ENCODE assay signal across 18 cellular contexts in the genomic region with DNA sequence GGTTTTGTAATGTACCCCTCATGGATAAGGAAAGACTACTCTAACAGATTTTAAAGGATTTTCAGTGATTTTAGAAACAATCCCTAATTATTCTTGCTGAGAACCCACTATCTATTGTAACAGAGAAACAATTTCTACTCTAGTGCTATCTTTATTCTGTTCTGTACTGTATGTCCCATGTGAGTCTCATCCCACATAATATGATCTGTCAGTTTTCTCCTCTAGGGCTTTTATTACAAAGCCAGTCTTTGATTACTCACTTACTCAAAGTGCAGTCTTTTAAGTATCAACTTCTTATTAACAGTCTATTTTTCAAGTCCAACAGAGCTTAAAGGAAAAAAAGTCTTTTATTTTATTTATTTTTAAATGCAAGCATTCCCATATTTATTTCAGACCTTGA. TPM values are rescaled to one million over a fixed set of nuclear protein-coding genes. Genes with fewer than 3 reads are reported as not detected.
DNase-seq lines count a peak whose midpoint lies in the region; ATAC-seq, FAIRE-seq and TF ChIP-seq lines count a peak whose summit lies in the region.
"Had no signal": no experiment of that assay in that cellular context is flagged by ENCODE, and none has a peak within 500 bp of the region (broad histone marks: within the 10 kb centered on the region; RNA-seq: fewer than 3 reads in every experiment).

No MANE protein-coding gene starts in this region.

- no peak for TF ChIP-seq CTCF in neural cell (IDR thresholded peaks at IDR 0.05; ENCODE audit: poor library complexity, severe bottlenecking)
- no peak for TF ChIP-seq CTCF in left lung (IDR thresholded peaks at IDR 0.05)
- no peak for TF ChIP-seq CTCF in GM10266 (IDR thresholded peaks at IDR 0.05; ENCODE audit: control insufficient read depth, insufficient read depth, low read depth, missing control alignments)

- H3K36me3 ChIP-seq in neural cell (ENCODE audit: insufficient read depth, low read length) (no peaks in the 10 kb centered on the region), left lung (no peaks in the 10 kb centered on the region)
- H3K36me3 ChIP-seq: BLaER1, HAP-1 had no signal

- peak; percentile 70 for DNase-seq in COLO829 (ENCODE audit: low spot score)
- peak; percentile 85 for DNase-seq in epidermal melanocyte (ENCODE audit: insufficient read length, low spot score)
- no peak for DNase-seq in left lung
- no peak for DNase-seq in GM10266 (ENCODE audit: extremely low spot score)
- no peak for DNase-seq in H54 (ENCODE audit: insufficient read length, low spot score)
- DNase-seq: Calu3; CD4-positive, alpha-beta memory T cell; DND-41; EL had no signal

- H3F3A ChIP-seq in neural cell (ENCODE audit: insufficient read depth, low read length, poor library complexity, severe bottlenecking), result no peaks in the 10 kb centered on the region

- H3K27me3 ChIP-seq in neural cell (ENCODE audit: insufficient read depth, low read depth, low read length) (no peaks in the 10 kb centered on the region), left lung (no peaks in the 10 kb centered on the region)
- H3K27me3 ChIP-seq: BLaER1 had no signal

- H3K9me3 ChIP-seq in neural cell (ENCODE audit: low read length) (no peaks in the 10 kb centered on the region), left lung (no peaks in the 10 kb centered on the region)
- H3K9me3 ChIP-seq: BLaER1 had no signal

- TF ChIP-seq EP300 in neural cell (conservative IDR thresholded peaks at IDR 0.05; ENCODE audit: poor library complexity, severe bottlenecking), result no peak

- no peak for TF ChIP-seq POLR2A in H54 (IDR thresholded peaks at IDR 0.05; ENCODE audit: low read depth, low read length)

- no peaks in the 10 kb centered on the region for H3K9me2 ChIP-seq in neural cell (ENCODE audit: insufficient read depth, low read length)

- H3K9ac ChIP-seq in neural cell (ENCODE audit: low read length), result no peak overlapping the region
- H3K9ac ChIP-seq: BLaER1 had no signal

- no peaks in the 10 kb centered on the region for H4K20me1 ChIP-seq in neural cell (ENCODE audit: insufficient read depth)
- H4K20me1 ChIP-seq: BLaER1 had no signal

- intact Hi-C loops in left lung (cut with DNase I), result no loop called here

- H3K4me3 ChIP-seq in neural cell (ENCODE audit: low read length) (no peak overlapping the region), left lung (no peak overlapping the region)
- H3K4me3 ChIP-seq: BLaER1, HAP-1 had no signal

- no peak for FAIRE-seq in H54 (lab: Jason Lieb, UNC)
- FAIRE-seq: GM12891, GM19239, H1 had no signal

- no peak for TF ChIP-seq RAD21 in neural cell (conservative IDR thresholded peaks at IDR 0.05)

- H3K79me2 ChIP-seq in neural cell (replicated peaks; ENCODE audit: insufficient read depth, low read length), result no peaks in the 10 kb centered on the region

- H2AFZ ChIP-seq in neural cell (ENCODE audit: low read depth, low read length), result no peak overlapping the region

- no peaks in the 10 kb centered on the region for H3K4me1 ChIP-seq in left lung
- H3K4me1 ChIP-seq: BLaER1 had no signal

- H3K27ac ChIP-seq in neural cell (ENCODE audit: low read length) (peak overlapping the region; percentile 15), left lung (no peak overlapping the region)
- H3K27ac ChIP-seq: 22Rv1, BLaER1 had no signal

- ATAC-seq in SK-N-SH treated with all-trans-retinoic acid at 6 μM for 48 hours (peak; percentile 83), left lung (no peak), HG03135 (IDR thresholded peaks at IDR 0.05; ENCODE audit: unreplicated experiment) (no peak)

- H3K4me2 ChIP-seq in neural cell (ENCODE audit: low read length), result no peak overlapping the region
- H3K4me2 ChIP-seq: BLaER1 had no signal

TF ChIP-seq in SK-N-SH treated with all-trans-retinoic acid at 6 μM for 48 hours, 23 proteins besides CTCF, POLR2A, EP300 and RAD21:
- TF ChIP-seq ZNF565 (CRISPR knock-in tag; conservative IDR thresholded peaks at IDR 0.05; ENCODE audit: low read depth) (no peak), ZFP30 (CRISPR knock-in tag; IDR thresholded peaks at IDR 0.05) (no peak)
TF ChIP-seq in SK-N-SH treated with all-trans-retinoic acid at 6 μM for 48 hours: peak in this region for 0.

TF ChIP-seq in neural cell, 6 proteins besides CTCF, POLR2A, EP300 and RAD21:
- no peak for TF ChIP-seq POLR2AphosphoS5 (IDR thresholded peaks at IDR 0.05)
- no peak for TF ChIP-seq MXI1 (conservative IDR thresholded peaks at IDR 0.05; ENCODE audit: poor library complexity, severe bottlenecking)
- TF ChIP-seq, protein P1, sequence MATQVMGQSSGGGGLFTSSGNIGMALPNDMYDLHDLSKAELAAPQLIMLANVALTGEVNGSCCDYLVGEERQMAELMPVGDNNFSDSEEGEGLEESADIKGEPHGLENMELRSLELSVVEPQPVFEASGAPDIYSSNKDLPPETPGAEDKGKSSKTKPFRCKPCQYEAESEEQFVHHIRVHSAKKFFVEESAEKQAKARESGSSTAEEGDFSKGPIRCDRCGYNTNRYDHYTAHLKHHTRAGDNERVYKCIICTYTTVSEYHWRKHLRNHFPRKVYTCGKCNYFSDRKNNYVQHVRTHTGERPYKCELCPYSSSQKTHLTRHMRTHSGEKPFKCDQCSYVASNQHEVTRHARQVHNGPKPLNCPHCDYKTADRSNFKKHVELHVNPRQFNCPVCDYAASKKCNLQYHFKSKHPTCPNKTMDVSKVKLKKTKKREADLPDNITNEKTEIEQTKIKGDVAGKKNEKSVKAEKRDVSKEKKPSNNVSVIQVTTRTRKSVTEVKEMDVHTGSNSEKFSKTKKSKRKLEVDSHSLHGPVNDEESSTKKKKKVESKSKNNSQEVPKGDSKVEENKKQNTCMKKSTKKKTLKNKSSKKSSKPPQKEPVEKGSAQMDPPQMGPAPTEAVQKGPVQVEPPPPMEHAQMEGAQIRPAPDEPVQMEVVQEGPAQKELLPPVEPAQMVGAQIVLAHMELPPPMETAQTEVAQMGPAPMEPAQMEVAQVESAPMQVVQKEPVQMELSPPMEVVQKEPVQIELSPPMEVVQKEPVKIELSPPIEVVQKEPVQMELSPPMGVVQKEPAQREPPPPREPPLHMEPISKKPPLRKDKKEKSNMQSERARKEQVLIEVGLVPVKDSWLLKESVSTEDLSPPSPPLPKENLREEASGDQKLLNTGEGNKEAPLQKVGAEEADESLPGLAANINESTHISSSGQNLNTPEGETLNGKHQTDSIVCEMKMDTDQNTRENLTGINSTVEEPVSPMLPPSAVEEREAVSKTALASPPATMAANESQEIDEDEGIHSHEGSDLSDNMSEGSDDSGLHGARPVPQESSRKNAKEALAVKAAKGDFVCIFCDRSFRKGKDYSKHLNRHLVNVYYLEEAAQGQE (IDR thresholded peaks at IDR 0.05; ENCODE audit: borderline replicate concordance), result no peak
- no peak for TF ChIP-seq SMC3 (conservative IDR thresholded peaks at IDR 0.05; ENCODE audit: poor library complexity)
- TF ChIP-seq TAF1 (IDR thresholded peaks at IDR 0.05; ENCODE audit: low read depth), result no peak
- TF ChIP-seq EZH2 (IDR thresholded peaks at IDR 0.05; ENCODE audit: borderline replicate concordance, insufficient read depth, low read length, poor library complexity, severe bottlenecking), result no peak

RNA-seq across cellular contexts. Expression of a gene that starts 54.8 kb away (rescaled TPM):
- polyA plus RNA-seq in neural cell, result 10.0 and 11.2 TPM in 2 replicates
- 6.8 and 9.1 TPM in 2 replicates for polyA minus RNA-seq in neural cell
- total RNA-seq in left lung, result 1 to 10 TPM; 6.5 to 8.1 TPM

Comparison
In these comparisons a context has a peak if more than half of its experiments do, and no peak if none do; other contexts are left out.
1. DNase-seq: peak in COLO829 (single experiment) and epidermal melanocyte (single experiment); none in left lung (0 of 2), GM10266 (single experiment) and H54 (single experiment).